11 cellular contexts compared by ENCODE assay signal in the genomic region with DNA sequence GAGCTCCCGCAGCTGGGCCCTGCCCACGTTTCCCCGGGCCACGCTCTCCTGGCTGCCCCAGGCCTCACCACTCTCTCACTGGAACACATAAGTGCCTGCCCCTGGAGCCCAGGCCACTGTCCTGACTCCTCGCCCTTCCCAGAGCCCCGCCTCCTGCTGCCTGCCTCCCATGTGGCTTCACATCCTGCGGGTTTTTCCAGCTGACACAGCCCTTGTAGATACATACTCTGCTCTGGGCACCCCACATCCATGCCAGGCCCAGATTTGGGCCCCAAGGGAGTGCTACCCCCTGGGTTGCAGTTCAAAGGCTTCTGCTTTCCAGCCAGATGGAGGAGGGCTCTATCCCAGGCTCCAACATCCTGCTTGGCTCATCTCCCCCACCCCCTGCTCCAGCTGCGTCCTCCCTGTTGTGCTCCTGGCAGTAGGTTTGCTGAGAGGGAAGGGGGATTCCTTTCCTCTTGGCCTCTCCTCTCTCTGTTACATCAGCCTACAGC.
A peak's percentile ranks its signal among the peaks of the same experiment; 100 is the strongest.
DNase-seq lines count a peak whose midpoint lies in the region; ATAC-seq and TF ChIP-seq lines count a peak whose summit lies in the region.
"Had no signal": no experiment of that assay in that cellular context is flagged by ENCODE, and none has a peak within 500 bp of the region (broad histone marks: within the 10 kb centered on the region; RNA-seq: fewer than 3 reads in every experiment).

No MANE protein-coding gene starts in this region.

- H3K4me3 ChIP-seq in H7 (ENCODE audit: insufficient read depth, low read depth, low read length) (no peak overlapping the region), psoas muscle (no peak overlapping the region)
- H3K4me3 ChIP-seq: tibial nerve had no signal

- no peaks in the 10 kb centered on the region for H3K27me3 ChIP-seq in H7 (ENCODE audit: control insufficient read depth, insufficient read depth, low read length)
- H3K27me3 ChIP-seq in psoas muscle (ENCODE audit: insufficient read depth in 3 of 3, low read length in 2 of 3), result no peaks in the 10 kb centered on the region
- H3K27me3 ChIP-seq: tibial nerve had no signal

- intact Hi-C loops in left cardiac atrium (cut with DNase I) (loop anchor here (5.0 to 10.0 kb wide), 4 partner anchors 63 to 140 kb away; partner anchors contain the start of gene TSPAN9 (in 1 of the 2)), psoas muscle (cut with DNase I) (loop anchor here (5.0 to 10.0 kb wide), 3 partner anchors 65 to 667 kb away; no protein-coding TSS in a partner anchor)

- no peak overlapping the region for H3K27ac ChIP-seq in psoas muscle

- H3K36me3 ChIP-seq in H7 (replicated peaks; ENCODE audit: control insufficient read depth, insufficient read depth, low read length), result no peaks in the 10 kb centered on the region
- no peaks in the 10 kb centered on the region for H3K36me3 ChIP-seq in psoas muscle (ENCODE audit: insufficient read depth in 1 of 2, low read depth in 1 of 2)
- H3K36me3 ChIP-seq: tibial nerve had no signal

- no peak for TF ChIP-seq CTCF in psoas muscle (IDR thresholded peaks at IDR 0.05)

- H3K9me3 ChIP-seq in psoas muscle, result no peaks in the 10 kb centered on the region
- H3K9me3 ChIP-seq: tibial nerve had no signal

- ATAC-seq in SK-N-SH treated with all-trans-retinoic acid at 6 μM for 48 hours (peak; percentile 14; the same call in 2 of the 3 replicates), left cardiac atrium (peak; percentile 31 to 52), psoas muscle (no peak), GM19452 (IDR thresholded peaks at IDR 0.05; ENCODE audit: unreplicated experiment) (no peak), GM21619 (IDR thresholded peaks at IDR 0.05; ENCODE audit: unreplicated experiment) (no peak)

- 50 to 56% (median 52%) methylated on average over 8 of the region's 8 CpGs for WGBS in psoas muscle, 3 donors

- DNase-seq in H7 (peak; percentile 82), left cardiac atrium (peak; percentile 72), psoas muscle (peak; percentile 50 to 62), LoVo (ENCODE audit: low spot score) (no peak), cerebellar nuclear complex (lab: John Stamatoyannopoulos, UW) (no peak)
- DNase-seq: activated T-cell treated with anti-CD3 and anti-CD28 coated beads for 4 hours, NCI-H1105 had no signal

- peaks cover 24% of the 10 kb centered on the region for H3K4me1 ChIP-seq in psoas muscle

TF ChIP-seq in SK-N-SH treated with all-trans-retinoic acid at 6 μM for 48 hours, 23 proteins besides CTCF, POLR2A, EP300 and RAD21:
- TF ChIP-seq POU6F1 (CRISPR knock-in tag; IDR thresholded peaks at IDR 0.05; ENCODE audit: borderline replicate concordance, low read depth) (no peak), CSRNP3 (CRISPR knock-in tag; IDR thresholded peaks at IDR 0.05) (no peak), SNAI2 (CRISPR knock-in tag; IDR thresholded peaks at IDR 0.05) (no peak), ZC3H10 (CRISPR knock-in tag; IDR thresholded peaks at IDR 0.05) (no peak), OSR1 (CRISPR knock-in tag; IDR thresholded peaks at IDR 0.05) (no peak), TOX (CRISPR knock-in tag; IDR thresholded peaks at IDR 0.05; ENCODE audit: borderline replicate concordance) (no peak), TCF4 (CRISPR knock-in tag; IDR thresholded peaks at IDR 0.05; ENCODE audit: borderline replicate concordance) (no peak), GLIS3 (CRISPR knock-in tag; IDR thresholded peaks at IDR 0.05) (no peak), ARNTL (CRISPR knock-in tag; IDR thresholded peaks at IDR 0.05; ENCODE audit: borderline replicate concordance, low read depth) (no peak), PPARA (CRISPR knock-in tag; IDR thresholded peaks at IDR 0.05; ENCODE audit: borderline replicate concordance) (no peak), ZNF8 (CRISPR knock-in tag; IDR thresholded peaks at IDR 0.05) (no peak)
- TF ChIP-seq, protein P1, sequence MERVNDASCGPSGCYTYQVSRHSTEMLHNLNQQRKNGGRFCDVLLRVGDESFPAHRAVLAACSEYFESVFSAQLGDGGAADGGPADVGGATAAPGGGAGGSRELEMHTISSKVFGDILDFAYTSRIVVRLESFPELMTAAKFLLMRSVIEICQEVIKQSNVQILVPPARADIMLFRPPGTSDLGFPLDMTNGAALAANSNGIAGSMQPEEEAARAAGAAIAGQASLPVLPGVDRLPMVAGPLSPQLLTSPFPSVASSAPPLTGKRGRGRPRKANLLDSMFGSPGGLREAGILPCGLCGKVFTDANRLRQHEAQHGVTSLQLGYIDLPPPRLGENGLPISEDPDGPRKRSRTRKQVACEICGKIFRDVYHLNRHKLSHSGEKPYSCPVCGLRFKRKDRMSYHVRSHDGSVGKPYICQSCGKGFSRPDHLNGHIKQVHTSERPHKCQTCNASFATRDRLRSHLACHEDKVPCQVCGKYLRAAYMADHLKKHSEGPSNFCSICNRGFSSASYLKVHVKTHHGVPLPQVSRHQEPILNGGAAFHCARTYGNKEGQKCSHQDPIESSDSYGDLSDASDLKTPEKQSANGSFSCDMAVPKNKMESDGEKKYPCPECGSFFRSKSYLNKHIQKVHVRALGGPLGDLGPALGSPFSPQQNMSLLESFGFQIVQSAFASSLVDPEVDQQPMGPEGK (CRISPR knock-in tag; IDR thresholded peaks at IDR 0.05; ENCODE audit: borderline replicate concordance), result no peak
- TF ChIP-seq, protein P2, sequence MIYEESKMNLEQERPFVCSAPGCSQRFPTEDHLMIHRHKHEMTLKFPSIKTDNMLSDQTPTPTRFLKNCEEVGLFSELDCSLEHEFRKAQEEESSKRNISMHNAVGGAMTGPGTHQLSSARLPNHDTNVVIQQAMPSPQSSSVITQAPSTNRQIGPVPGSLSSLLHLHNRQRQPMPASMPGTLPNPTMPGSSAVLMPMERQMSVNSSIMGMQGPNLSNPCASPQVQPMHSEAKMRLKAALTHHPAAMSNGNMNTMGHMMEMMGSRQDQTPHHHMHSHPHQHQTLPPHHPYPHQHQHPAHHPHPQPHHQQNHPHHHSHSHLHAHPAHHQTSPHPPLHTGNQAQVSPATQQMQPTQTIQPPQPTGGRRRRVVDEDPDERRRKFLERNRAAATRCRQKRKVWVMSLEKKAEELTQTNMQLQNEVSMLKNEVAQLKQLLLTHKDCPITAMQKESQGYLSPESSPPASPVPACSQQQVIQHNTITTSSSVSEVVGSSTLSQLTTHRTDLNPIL (CRISPR knock-in tag; IDR thresholded peaks at IDR 0.05; ENCODE audit: low read depth), result no peak
TF ChIP-seq in SK-N-SH treated with all-trans-retinoic acid at 6 μM for 48 hours: peak in this region for 0.

Comparison
In these comparisons a context has a peak if more than half of its experiments do, and no peak if none do; other contexts are left out.
1. DNase-seq: peak in H7 (single experiment), left cardiac atrium (single experiment) and psoas muscle (2 of 2); none in LoVo (single experiment) and cerebellar nuclear complex (0 of 2).
2. ATAC-seq: peak in SK-N-SH treated with all-trans-retinoic acid at 6 μM for 48 hours (single experiment) and left cardiac atrium (2 of 2); none in psoas muscle (0 of 4), GM19452 (single experiment) and GM21619 (single experiment).